1 cellular context compared by ENCODE assay signal in the genomic region with DNA sequence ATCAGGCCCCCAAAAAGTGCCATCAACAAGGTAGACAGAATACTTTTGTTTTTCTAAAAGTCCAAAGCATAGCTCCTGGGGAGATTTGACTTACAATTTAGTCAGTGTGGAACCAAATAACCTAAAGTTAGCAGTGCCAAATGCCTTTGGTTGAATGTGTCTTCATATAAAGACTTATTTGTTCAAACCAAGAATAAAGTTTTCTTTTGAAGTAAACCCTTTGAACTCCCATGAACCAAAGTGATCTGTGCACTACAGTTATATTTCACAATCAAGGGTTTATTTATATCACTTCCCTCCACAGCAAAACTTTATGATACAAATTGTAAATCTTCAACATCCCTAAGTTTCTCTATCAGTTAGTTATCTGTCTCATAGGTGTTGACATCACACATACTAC.
TF ChIP-seq lines count a peak whose summit lies in the region.

No MANE protein-coding gene starts in this region.

TF ChIP-seq in HepG2, 621 proteins besides CTCF, POLR2A, EP300 and RAD21 (continued from another document):
- no peak for TF ChIP-seq ZNF432 (CRISPR knock-in tag; IDR thresholded peaks at IDR 0.05; ENCODE audit: borderline replicate concordance)
- TF ChIP-seq TERF1 (CRISPR knock-in tag; IDR thresholded peaks at IDR 0.05): no peak
- no peak for TF ChIP-seq CREB3 (CRISPR knock-in tag; IDR thresholded peaks at IDR 0.05)
- no peak for TF ChIP-seq FOXA1 (IDR thresholded peaks at IDR 0.05)
- no peak for TF ChIP-seq FOXA1 (CRISPR knock-in tag; IDR thresholded peaks at IDR 0.05)
- TF ChIP-seq CERS6 (CRISPR knock-in tag; IDR thresholded peaks at IDR 0.05): no peak
- TF ChIP-seq RXRB (CRISPR knock-in tag; IDR thresholded peaks at IDR 0.05; ENCODE audit: borderline replicate concordance): peak; percentile 29; the same call in 1 of the 2 replicates
- TF ChIP-seq, protein P1, sequence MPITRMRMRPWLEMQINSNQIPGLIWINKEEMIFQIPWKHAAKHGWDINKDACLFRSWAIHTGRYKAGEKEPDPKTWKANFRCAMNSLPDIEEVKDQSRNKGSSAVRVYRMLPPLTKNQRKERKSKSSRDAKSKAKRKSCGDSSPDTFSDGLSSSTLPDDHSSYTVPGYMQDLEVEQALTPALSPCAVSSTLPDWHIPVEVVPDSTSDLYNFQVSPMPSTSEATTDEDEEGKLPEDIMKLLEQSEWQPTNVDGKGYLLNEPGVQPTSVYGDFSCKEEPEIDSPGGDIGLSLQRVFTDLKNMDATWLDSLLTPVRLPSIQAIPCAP (CRISPR knock-in tag; IDR thresholded peaks at IDR 0.05; ENCODE audit: low read depth): no peak
- TF ChIP-seq KDM4B (CRISPR knock-in tag; IDR thresholded peaks at IDR 0.05): no peak
- no peak for TF ChIP-seq DPF2 (CRISPR knock-in tag; IDR thresholded peaks at IDR 0.05; ENCODE audit: borderline replicate concordance, low read depth)
- no peak for TF ChIP-seq AFF4 (CRISPR knock-in tag; IDR thresholded peaks at IDR 0.05)
- TF ChIP-seq THAP8 (CRISPR knock-in tag; IDR thresholded peaks at IDR 0.05; ENCODE audit: borderline replicate concordance): no peak
- TF ChIP-seq TAF15 (IDR thresholded peaks at IDR 0.05; ENCODE audit: low read depth, low read length, poor library complexity, severe bottlenecking): no peak
- TF ChIP-seq NAIF1 (CRISPR knock-in tag; IDR thresholded peaks at IDR 0.05; ENCODE audit: borderline replicate concordance): no peak
- TF ChIP-seq HMG20A (CRISPR knock-in tag; IDR thresholded peaks at IDR 0.05; ENCODE audit: borderline replicate concordance): peak; percentile 66; the same call in 1 of the 2 replicates
- peak; percentile 56; the same call in 1 of the 2 replicates for TF ChIP-seq TCF7 (IDR thresholded peaks at IDR 0.05; ENCODE audit: low read depth)
- no peak for TF ChIP-seq ZBTB49 (CRISPR knock-in tag; IDR thresholded peaks at IDR 0.05; ENCODE audit: borderline replicate concordance)
- TF ChIP-seq CREBL2 (CRISPR knock-in tag; IDR thresholded peaks at IDR 0.05; ENCODE audit: borderline replicate concordance): no peak
- peak; percentile 35; the same call in 1 of the 2 replicates for TF ChIP-seq MED1 (CRISPR knock-in tag; IDR thresholded peaks at IDR 0.05)
- no peak for TF ChIP-seq ZNF605 (CRISPR knock-in tag; IDR thresholded peaks at IDR 0.05)
- TF ChIP-seq SRF (IDR thresholded peaks at IDR 0.05; ENCODE audit: low read depth, low read length): no peak
- no peak for TF ChIP-seq ZNF777 (CRISPR knock-in tag; IDR thresholded peaks at IDR 0.05)
- no peak for TF ChIP-seq ZNF20 (CRISPR knock-in tag; IDR thresholded peaks at IDR 0.05)
